16 cellular contexts compared by ENCODE assay signal in the genomic region with DNA sequence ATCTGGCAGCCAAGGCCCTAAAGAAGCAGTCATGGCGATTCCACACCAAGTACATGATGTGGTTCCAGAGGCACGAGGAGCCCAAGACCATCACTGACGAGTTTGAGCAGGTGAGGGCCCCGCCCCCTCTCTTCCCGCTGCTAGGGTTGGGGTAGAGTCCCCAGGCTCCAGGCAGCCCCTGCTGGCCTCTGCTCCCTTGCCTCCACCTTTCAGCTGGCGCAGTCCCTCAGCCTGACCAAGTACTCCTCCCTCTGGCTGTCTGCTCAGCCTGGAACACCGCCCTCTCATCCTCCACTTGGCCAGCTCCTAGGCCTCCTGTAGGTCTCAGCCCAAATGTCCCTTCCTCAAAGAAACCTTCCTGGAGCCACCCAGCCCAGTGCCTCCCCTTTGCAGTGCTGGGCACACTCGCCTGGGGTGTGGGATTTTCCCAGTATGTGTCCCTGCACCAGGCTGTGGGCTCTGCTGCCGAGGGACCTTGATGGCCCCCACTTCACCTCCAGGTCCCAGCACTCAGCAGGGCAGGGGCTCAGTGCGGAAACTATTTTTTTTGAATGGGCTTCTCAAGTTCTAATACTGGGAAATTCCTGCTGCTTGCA. TPM values are rescaled to one million over a fixed set of nuclear protein-coding genes. Genes with fewer than 3 reads are reported as not detected.
DNase-seq lines count a peak whose midpoint lies in the region; ATAC-seq, FAIRE-seq and TF ChIP-seq lines count a peak whose summit lies in the region.
"Had no signal": no experiment of that assay in that cellular context is flagged by ENCODE, and none has a peak within 500 bp of the region (broad histone marks: within the 10 kb centered on the region; RNA-seq: fewer than 3 reads in every experiment).

No MANE protein-coding gene starts in this region.

- H3K4me3 ChIP-seq in neutrophil (ENCODE audit: low read depth in 1 of 2, low read length in 1 of 2): no peak overlapping the region
- H3K4me3 ChIP-seq: ascending aorta, SK-N-MC, testis had no signal

- ATAC-seq in HG02798 (IDR thresholded peaks at IDR 0.05; ENCODE audit: poor library complexity, unreplicated experiment): no peak
- ATAC-seq in GM18498 (IDR thresholded peaks at IDR 0.05; ENCODE audit: unreplicated experiment): no peak

- H3K36me3 ChIP-seq in neutrophil: peaks cover 94% of the 10 kb centered on the region

- no peak for TF ChIP-seq CTCF in neutrophil (IDR thresholded peaks at IDR 0.05)

- H3K27me3 ChIP-seq in neutrophil: no peaks in the 10 kb centered on the region
- H3K27me3 ChIP-seq: ascending aorta, testis had no signal

- peaks cover 13 to 14% of the 10 kb centered on the region in 2 experiments for H3K4me1 ChIP-seq in neutrophil (ENCODE audit: control insufficient read depth in 1 of 2, insufficient read depth in 1 of 2, low read depth in 1 of 2, low read length in 1 of 2)

- peak overlapping the region; percentile 52 for H3K27ac ChIP-seq in neutrophil
- H3K27ac ChIP-seq: ascending aorta, parathyroid adenoma, SK-N-MC, VCaP had no signal

- FAIRE-seq in RCC 7860 (lab: Jason Lieb, UNC): no peak

- H3K36me3 Mint-ChIP-seq in activated T-cell treated with anti-CD3 and anti-CD28 coated beads, Interleukin-2, amount 50 U/mL, for 24 hours (ENCODE audit: low read depth): peaks cover 94% of the 10 kb centered on the region
- H3K36me3 Mint-ChIP-seq in IgD-negative memory B cell: peaks cover 4% of the 10 kb centered on the region

- H3K4me3 Mint-ChIP-seq in activated T-cell treated with anti-CD3 and anti-CD28 coated beads, Interleukin-2, amount 50 U/mL, for 24 hours: no peak overlapping the region
- H3K4me3 Mint-ChIP-seq in IgD-negative memory B cell: peak overlapping the region in 2 of 4 donors; percentile 39 to 48

- no peaks in the 10 kb centered on the region for H3K9me3 ChIP-seq in neutrophil
- H3K9me3 ChIP-seq: ascending aorta, testis had no signal

- no peaks in the 10 kb centered on the region for H3K9me3 Mint-ChIP-seq in activated T-cell treated with anti-CD3 and anti-CD28 coated beads, Interleukin-2, amount 50 U/mL, for 24 hours
- H3K9me3 Mint-ChIP-seq in IgD-negative memory B cell: no peaks in the 10 kb centered on the region

- peak overlapping the region; percentile 91 for H3K27ac Mint-ChIP-seq in activated T-cell treated with anti-CD3 and anti-CD28 coated beads, Interleukin-2, amount 50 U/mL, for 24 hours
- H3K27ac Mint-ChIP-seq in IgD-negative memory B cell: peak overlapping the region in 2 of 3 donors; percentile 73 to 85

- no peak for DNase-seq in activated T-cell treated with anti-CD3 and anti-CD28 coated beads, Interleukin-2, amount 50 U/mL, for 24 hours
- DNase-seq in activated T-cell treated with anti-CD3 and anti-CD28 coated beads, Interleukin-2, amount 50 U/mL, for 48 hours: no peak
- DNase-seq in cerebellum (ENCODE audit: low spot score) (peak; percentile 57), RCC 7860 (ENCODE audit: low spot score) (no peak)
- DNase-seq: DMS153; NK-92 treated with Interleukin-12 subunit alpha and Interleukin-12 subunit beta, amount 100 ng/mL, for 24 hours; testis had no signal

- H3K4me1 Mint-ChIP-seq in activated T-cell treated with anti-CD3 and anti-CD28 coated beads, Interleukin-2, amount 50 U/mL, for 24 hours (ENCODE audit: low read depth): peaks cover 40% of the 10 kb centered on the region
- peaks cover 0 to 11% (median 11%) of the 10 kb centered on the region in 3 donors for H3K4me1 Mint-ChIP-seq in IgD-negative memory B cell

- H3K27me3 Mint-ChIP-seq in activated T-cell treated with anti-CD3 and anti-CD28 coated beads, Interleukin-2, amount 50 U/mL, for 24 hours: no peaks in the 10 kb centered on the region
- no peaks in the 10 kb centered on the region for H3K27me3 Mint-ChIP-seq in IgD-negative memory B cell

RNA-seq across cellular contexts. Expression of a gene that starts 5.7 kb away (rescaled TPM):
- polyA plus RNA-seq in IgD-negative memory B cell: 15.8 TPM
- total RNA-seq in cerebellum: 3.4 TPM

RNA-seq across cellular contexts. Expression of a gene that starts 16.3 kb away (rescaled TPM):
- polyA plus RNA-seq in IgD-negative memory B cell: 15.1 TPM
- total RNA-seq in cerebellum: 9.6 TPM

RNA-seq across cellular contexts. Expression of a gene that starts 19.1 kb away (rescaled TPM):
- not detected for polyA plus RNA-seq in IgD-negative memory B cell
- 0.36 TPM for total RNA-seq in cerebellum
- total RNA-seq: fibroblast of villous mesenchyme had no signal

RNA-seq across cellular contexts. Expression of a gene that starts 35.6 kb away (rescaled TPM):
- polyA plus RNA-seq in IgD-negative memory B cell: 16.1 TPM
- 21.4 TPM for total RNA-seq in cerebellum

RNA-seq across cellular contexts. Expression of a gene that starts 37.3 kb away (rescaled TPM):
- 33.2 TPM for polyA plus RNA-seq in IgD-negative memory B cell
- total RNA-seq in cerebellum: 18.3 TPM
